In genomic region chr19:4025317-4025716, GRCh38 we compare ENCODE assay signal across 27 cellular contexts.
"Had no signal": no experiment of that assay in that cellular context is flagged by ENCODE, and none has a peak within 500 bp of the region (broad histone marks: within the 10 kb centered on the region; RNA-seq: fewer than 3 reads in every experiment).

No MANE protein-coding gene starts in this region.

- H3K4me3 Mint-ChIP-seq: activated CD4-positive, alpha-beta memory T cell treated with anti-CD3 and anti-CD28 coated beads for 36 hours; activated CD4-positive, alpha-beta T cell treated with anti-CD3 and anti-CD28 coated beads for 36 hours; activated CD4-positive, alpha-beta T cell treated with anti-CD3 and anti-CD28 coated beads, Interleukin-2, amount 10 ng/mL, durations not matched to agents 24 days and 14 days; activated naive CD4-positive, alpha-beta T cell treated with anti-CD3 and anti-CD28 coated beads, Interleukin-2, amount 10 ng/mL, durations not matched to agents 7 days and 5 days; activated T-cell treated with anti-CD3 and anti-CD28 coated beads, Interleukin-2, amount 50 U/mL, for 24 hours; activated T-cell treated with anti-CD3 and anti-CD28 coated beads, Interleukin-2, amount 50 U/mL, for 72 hours; effector memory CD8-positive, alpha-beta T cell had no signal

- ATAC-seq: activated CD4-positive, alpha-beta T cell treated with anti-CD3 and anti-CD28 coated beads for 36 hours; body of pancreas; effector memory CD8-positive, alpha-beta T cell had no signal

- H3K27me3 Mint-ChIP-seq: activated CD4-positive, alpha-beta memory T cell treated with anti-CD3 and anti-CD28 coated beads for 36 hours; activated CD4-positive, alpha-beta T cell treated with anti-CD3 and anti-CD28 coated beads for 36 hours; activated CD4-positive, alpha-beta T cell treated with anti-CD3 and anti-CD28 coated beads, Interleukin-2, amount 10 ng/mL, durations not matched to agents 24 days and 14 days; activated naive CD4-positive, alpha-beta T cell treated with anti-CD3 and anti-CD28 coated beads, Interleukin-2, amount 10 ng/mL, durations not matched to agents 7 days and 5 days; activated T-cell treated with anti-CD3 and anti-CD28 coated beads, Interleukin-2, amount 50 U/mL, for 24 hours; effector memory CD8-positive, alpha-beta T cell had no signal

- H3K9me3 Mint-ChIP-seq: activated CD4-positive, alpha-beta T cell treated with anti-CD3 and anti-CD28 coated beads, Interleukin-2, amount 10 ng/mL, durations not matched to agents 24 days and 14 days; activated naive CD4-positive, alpha-beta T cell treated with anti-CD3 and anti-CD28 coated beads, Interleukin-2, amount 50 U/mL, for 72 hours; activated T-cell treated with anti-CD3 and anti-CD28 coated beads, Interleukin-2, amount 50 U/mL, for 24 hours; effector memory CD8-positive, alpha-beta T cell had no signal

- H3K27ac Mint-ChIP-seq: activated CD4-positive, alpha-beta memory T cell treated with anti-CD3 and anti-CD28 coated beads for 36 hours; activated CD4-positive, alpha-beta T cell treated with anti-CD3 and anti-CD28 coated beads for 36 hours; activated CD4-positive, alpha-beta T cell treated with anti-CD3 and anti-CD28 coated beads, Interleukin-2, amount 10 ng/mL, durations not matched to agents 24 days and 14 days; activated naive CD4-positive, alpha-beta T cell treated with anti-CD3 and anti-CD28 coated beads, Interleukin-2, amount 10 ng/mL, durations not matched to agents 7 days and 5 days; activated naive CD4-positive, alpha-beta T cell treated with anti-CD3 and anti-CD28 coated beads, Interleukin-2, amount 50 U/mL, for 72 hours; activated T-cell treated with anti-CD3 and anti-CD28 coated beads, Interleukin-2, amount 50 U/mL, for 24 hours; activated T-cell treated with anti-CD3 and anti-CD28 coated beads, Interleukin-2, amount 50 U/mL, for 72 hours; effector memory CD8-positive, alpha-beta T cell had no signal

- H3K4me1 Mint-ChIP-seq: activated CD4-positive, alpha-beta T cell treated with anti-CD3 and anti-CD28 coated beads for 36 hours; activated CD4-positive, alpha-beta T cell treated with anti-CD3 and anti-CD28 coated beads, Interleukin-2, amount 10 ng/mL, durations not matched to agents 24 days and 14 days; activated naive CD4-positive, alpha-beta T cell treated with anti-CD3 and anti-CD28 coated beads, Interleukin-2, amount 10 ng/mL, durations not matched to agents 7 days and 5 days had no signal

- DNase-seq: activated CD4-positive, alpha-beta memory T cell treated with anti-CD3 and anti-CD28 coated beads for 36 hours; activated CD4-positive, alpha-beta T cell treated with anti-CD3 and anti-CD28 coated beads for 36 hours; activated CD4-positive, alpha-beta T cell treated with anti-CD3 and anti-CD28 coated beads, Interleukin-2, amount 10 ng/mL, durations not matched to agents 24 days and 14 days; activated CD4-positive, CD25-positive, alpha-beta regulatory T cell; activated CD4-positive, CD25-positive, alpha-beta regulatory T cell treated with anti-CD3 and anti-CD28 coated beads, Interleukin-2, amount 50 U/mL, for 72 hours; activated CD8-positive, alpha-beta memory T cell treated with anti-CD3 and anti-CD28 coated beads, Interleukin-2, amount 50 U/mL, for 48 hours; activated gamma-delta T cell; activated naive CD4-positive, alpha-beta T cell; activated naive CD4-positive, alpha-beta T cell treated with anti-CD3 and anti-CD28 coated beads, Interleukin-2, amount 10 ng/mL, durations not matched to agents 7 days and 5 days; activated T-cell treated with anti-CD3 and anti-CD28 coated beads for 4 hours; activated T-cell treated with anti-CD3 and anti-CD28 coated beads, Interleukin-2, amount 50 U/mL, for 24 hours; activated T-cell treated with anti-CD3 and anti-CD28 coated beads, Interleukin-2, amount 50 U/mL, for 72 hours; adrenal gland; amygdala; aorta; body of pancreas; caudate nucleus; cortex of kidney; dermis blood vessel endothelial cell; effector CD4-positive, alpha-beta T cell; effector memory CD8-positive, alpha-beta T cell; erythroblast; foreskin fibroblast; heart left ventricle; T-helper 1 cell; T-helper 2 cell had no signal
